ENCODE assay signal across 29 cellular contexts in the genomic region with DNA sequence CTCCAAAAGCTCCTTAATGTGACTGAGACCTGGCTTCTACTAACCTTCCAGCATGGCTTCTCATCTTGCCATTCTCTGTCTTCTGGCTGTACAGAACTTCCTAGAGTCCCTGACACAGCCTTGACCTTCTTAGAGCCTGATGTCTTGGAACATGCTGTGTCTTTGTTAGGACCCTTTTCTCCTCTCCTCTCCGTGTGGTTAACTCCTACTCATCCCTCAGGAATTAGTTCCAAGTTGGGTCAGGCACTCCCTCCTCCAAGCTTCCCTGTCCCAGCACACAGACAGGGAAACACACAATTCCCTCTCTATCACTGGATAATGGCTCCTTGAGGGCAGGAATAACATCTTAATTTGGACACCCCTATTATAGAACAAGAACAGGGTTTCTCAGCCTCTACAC.
A peak's percentile ranks its signal among the peaks of the same experiment; 100 is the strongest.
DNase-seq lines count a peak whose midpoint lies in the region; TF ChIP-seq lines count a peak whose summit lies in the region.
"Had no signal": no experiment of that assay in that cellular context is flagged by ENCODE, and none has a peak within 500 bp of the region (broad histone marks: within the 10 kb centered on the region; RNA-seq: fewer than 3 reads in every experiment).

No MANE protein-coding gene starts in this region.

- POLR2A ChIA-PET in AG04450 (lab: Yijun Ruan, JAX), result interaction anchor here (0.6 kb wide), 2 partner anchors 190 to 915 kb away, joined by 4 to 5 read pairs; no protein-coding TSS in a partner anchor

- H3K36me3 ChIP-seq in ovary, result no peaks in the 10 kb centered on the region
- H3K36me3 ChIP-seq: HAP-1, SJCRH30, upper lobe of right lung had no signal

- 14% methylated on average over 1 of the region's 1 CpG for WGBS in ovary, 3 donors

- DNase-seq in AG04450 (ENCODE audit: low read depth, low spot score), result no peak
- DNase-seq in HFFc6, result peak; percentile 41
- peak; percentile 39 for DNase-seq in astrocyte of the hippocampus (ENCODE audit: low read depth, low spot score)
- DNase-seq in hepatic stellate cell (ENCODE audit: low spot score), result peak; percentile 28
- DNase-seq in SIG-M5 (lab: John Stamatoyannopoulos, UW), result no peak
- no peak for DNase-seq in T-helper 1 cell
- DNase-seq in Calu3, result no peak
- no peak for DNase-seq in ovary
- DNase-seq: activated CD4-positive, alpha-beta T cell treated with anti-CD3 and anti-CD28 coated beads, Interleukin-2, amount 10 ng/mL, durations not matched to agents 7 days and 5 days; activated CD8-positive, alpha-beta memory T cell treated with anti-CD3 and anti-CD28 coated beads, Interleukin-2, amount 10 ng/mL, durations not matched to agents 7 days and 5 days; activated naive CD4-positive, alpha-beta T cell treated with anti-CD3 and anti-CD28 coated beads, Interleukin-2, amount 50 U/mL, for 16 hours; anterior cingulate cortex; cerebellar nuclear complex; Karpas-422; left colon; mesendoderm; naive thymus-derived CD8-positive, alpha-beta T cell; NCI-H1048; NCI-H1930; NCI-H82; right cardiac atrium; SJCRH30; stimulated activated CD4-positive, alpha-beta T cell treated with anti-CD3 and anti-CD28 coated beads, Interleukin-15, amount 100 ng/mL, for 24 hours; upper lobe of right lung had no signal

- H3K4me3 Mint-ChIP-seq in HFFc6 (peak overlapping the region; percentile 23), Calu3 (ENCODE audit: low read depth, unreplicated experiment) (no peak overlapping the region)
- H3K4me3 Mint-ChIP-seq: activated CD4-positive, alpha-beta T cell treated with anti-CD3 and anti-CD28 coated beads, Interleukin-2, amount 10 ng/mL, durations not matched to agents 7 days and 5 days; activated CD8-positive, alpha-beta memory T cell treated with anti-CD3 and anti-CD28 coated beads, Interleukin-2, amount 10 ng/mL, durations not matched to agents 7 days and 5 days; activated T-helper 1 cell treated with anti-CD3 and anti-CD28 coated beads, Interleukin-12 subunit alpha, Interleukin-12 subunit beta, Interleukin-2, Interleukin-4 antibody, amounts not matched to agents 30 ng/mL and 10 ng/mL and 1 ng/mL, durations not matched to agents 14 hours and 24 hours and 36 hours; naive thymus-derived CD8-positive, alpha-beta T cell; T-helper 1 cell treated with Interleukin-12 subunit alpha and Interleukin-12 subunit beta and Interleukin-4 antibody, amounts not matched to agents 30 μg/mL and 1 μg/mL, for 36 hours had no signal

- no peaks in the 10 kb centered on the region for H3K4me1 ChIP-seq in ovary (ENCODE audit: insufficient read depth)
- H3K4me1 ChIP-seq: HAP-1, SJCRH30, upper lobe of right lung had no signal

- H3K27ac ChIP-seq in AG04450 (ENCODE audit: low read depth, low read length) (peak overlapping the region; percentile 61), ovary (no peak overlapping the region)
- H3K27ac ChIP-seq: C4-2B, epithelial cell of prostate, SJCRH30, upper lobe of right lung had no signal

- BruUV-seq in Calu3 (replicated peaks; lab: Mats Ljungman, UMichigan), result no TSS peak

- TF ChIP-seq POLR2A in ovary (IDR thresholded peaks at IDR 0.05), result no peak

- intact Hi-C loops in Calu3 (cut with micrococcal nuclease; ENCODE audit: unreplicated experiment), result no loop called here
- intact Hi-C loops in ovary (cut with DNase I), result no loop called here

- peak overlapping the region; percentile 72 for H3K27ac Mint-ChIP-seq in HFFc6
- no peak overlapping the region for H3K27ac Mint-ChIP-seq in Calu3 (ENCODE audit: unreplicated experiment)
- H3K27ac Mint-ChIP-seq: activated CD4-positive, alpha-beta T cell treated with anti-CD3 and anti-CD28 coated beads, Interleukin-2, amount 10 ng/mL, durations not matched to agents 7 days and 5 days; activated CD8-positive, alpha-beta memory T cell treated with anti-CD3 and anti-CD28 coated beads, Interleukin-2, amount 10 ng/mL, durations not matched to agents 7 days and 5 days; activated T-helper 1 cell treated with anti-CD3 and anti-CD28 coated beads, Interleukin-12 subunit alpha, Interleukin-12 subunit beta, Interleukin-2, Interleukin-4 antibody, amounts not matched to agents 30 ng/mL and 10 ng/mL and 1 ng/mL, durations not matched to agents 14 hours and 24 hours and 36 hours; naive thymus-derived CD8-positive, alpha-beta T cell; T-helper 1 cell treated with Interleukin-12 subunit alpha and Interleukin-12 subunit beta and Interleukin-4 antibody, amounts not matched to agents 30 μg/mL and 1 μg/mL, for 36 hours had no signal

- CTCF ChIA-PET in AG04450 (lab: Charles Lee), result interaction anchor here (0.9 to 1.4 kb wide), 2 partner anchors 11 to 152 kb away, joined by 3 read pairs; no protein-coding TSS in a partner anchor
- CTCF ChIA-PET in Calu3 (lab: Charles Lee), result no interaction called here

- no peaks in the 10 kb centered on the region for H3K36me3 Mint-ChIP-seq in HFFc6 (ENCODE audit: low read depth)
- no peaks in the 10 kb centered on the region for H3K36me3 Mint-ChIP-seq in Calu3 (ENCODE audit: insufficient read depth, unreplicated experiment)
- H3K36me3 Mint-ChIP-seq: activated CD8-positive, alpha-beta memory T cell treated with anti-CD3 and anti-CD28 coated beads, Interleukin-2, amount 10 ng/mL, durations not matched to agents 7 days and 5 days; naive thymus-derived CD8-positive, alpha-beta T cell had no signal

- TF ChIP-seq EP300 in ovary (IDR thresholded peaks at IDR 0.05), result no peak

- no peaks in the 10 kb centered on the region for H3K27me3 ChIP-seq in AG04450 (ENCODE audit: control insufficient read depth, insufficient read depth, low read length)
- no peaks in the 10 kb centered on the region for H3K27me3 ChIP-seq in ovary
- H3K27me3 ChIP-seq: SJCRH30, upper lobe of right lung had no signal

- H3K4me3 ChIP-seq in AG04450 (ENCODE audit: low read depth, low read length), result no peak overlapping the region
- H3K4me3 ChIP-seq in ovary, result no peak overlapping the region
- H3K4me3 ChIP-seq: HAP-1, SJCRH30, upper lobe of right lung had no signal

- H3K9me3 ChIP-seq in AG04450 (ENCODE audit: control insufficient read depth, insufficient read depth, low read length), result no peaks in the 10 kb centered on the region
- H3K9me3 ChIP-seq in ovary, result no peaks in the 10 kb centered on the region
- H3K9me3 ChIP-seq: HAP-1, SJCRH30, upper lobe of right lung had no signal

- H3K27me3 Mint-ChIP-seq in HFFc6 (ENCODE audit: insufficient read depth) (peaks cover 6% of the 10 kb centered on the region; the same call in 1 of the 2 replicates), Calu3 (ENCODE audit: unreplicated experiment) (no peaks in the 10 kb centered on the region)
- H3K27me3 Mint-ChIP-seq: activated CD4-positive, alpha-beta T cell treated with anti-CD3 and anti-CD28 coated beads, Interleukin-2, amount 10 ng/mL, durations not matched to agents 7 days and 5 days had no signal

- TF ChIP-seq CTCF in AG04450 (IDR thresholded peaks at IDR 0.05; ENCODE audit: low read depth, low read length) (no peak), HFFc6 (IDR thresholded peaks at IDR 0.05) (no peak), Calu3 (IDR thresholded peaks at IDR 0.05; ENCODE audit: unreplicated experiment) (no peak), ovary (IDR thresholded peaks at IDR 0.05) (no peak)

- H3K4me1 Mint-ChIP-seq in HFFc6 (ENCODE audit: low read depth) (peaks cover 11% of the 10 kb centered on the region), Calu3 (ENCODE audit: low read depth, unreplicated experiment) (no peaks in the 10 kb centered on the region)
- H3K4me1 Mint-ChIP-seq: activated CD4-positive, alpha-beta T cell treated with anti-CD3 and anti-CD28 coated beads, Interleukin-2, amount 10 ng/mL, durations not matched to agents 7 days and 5 days; activated CD8-positive, alpha-beta memory T cell treated with anti-CD3 and anti-CD28 coated beads, Interleukin-2, amount 10 ng/mL, durations not matched to agents 7 days and 5 days; naive thymus-derived CD8-positive, alpha-beta T cell had no signal

- H3K9me3 Mint-ChIP-seq in HFFc6 (no peaks in the 10 kb centered on the region), Calu3 (ENCODE audit: low read depth, unreplicated experiment) (no peaks in the 10 kb centered on the region)
- H3K9me3 Mint-ChIP-seq: activated CD4-positive, alpha-beta T cell treated with anti-CD3 and anti-CD28 coated beads, Interleukin-2, amount 10 ng/mL, durations not matched to agents 7 days and 5 days; activated T-helper 1 cell treated with anti-CD3 and anti-CD28 coated beads, Interleukin-12 subunit alpha, Interleukin-12 subunit beta, Interleukin-2, Interleukin-4 antibody, amounts not matched to agents 30 ng/mL and 10 ng/mL and 1 ng/mL, durations not matched to agents 14 hours and 24 hours and 36 hours; T-helper 1 cell treated with Interleukin-12 subunit alpha and Interleukin-12 subunit beta and Interleukin-4 antibody, amounts not matched to agents 30 μg/mL and 1 μg/mL, for 36 hours had no signal

Comparison
In these comparisons a context has a peak if more than half of its experiments do, and no peak if none do; other contexts are left out.
1. DNase-seq: peak in HFFc6 (single experiment), astrocyte of the hippocampus (single experiment) and hepatic stellate cell (single experiment); none in AG04450 (single experiment), SIG-M5 (single experiment), T-helper 1 cell (0 of 5), Calu3 (single experiment) and ovary (0 of 5).